Comparison of ENCODE assay signal across 8 cellular contexts in the genomic region with DNA sequence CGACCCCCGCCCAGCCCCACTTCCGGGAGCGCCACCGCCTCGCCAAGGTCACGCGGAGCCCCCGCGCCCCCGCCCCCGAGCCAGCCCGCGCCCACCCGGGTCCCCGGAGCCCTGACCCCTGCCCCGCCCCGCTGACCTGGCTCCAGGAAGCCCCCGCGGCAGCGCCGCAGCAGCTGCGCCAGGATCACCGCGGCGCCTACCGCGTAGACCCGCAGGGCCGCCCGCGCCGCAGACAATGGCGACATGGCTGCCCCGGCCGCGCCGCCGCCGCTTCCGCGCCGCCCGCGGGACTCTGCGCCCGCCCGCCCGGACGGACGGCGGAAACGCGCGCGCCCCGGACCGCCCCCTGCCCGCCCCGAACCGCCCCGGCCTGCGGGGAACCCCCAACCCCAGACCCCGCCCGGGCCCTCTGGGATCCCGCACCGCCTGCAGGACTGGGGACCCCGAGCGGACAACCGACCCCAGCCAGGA. TPM values are rescaled to one million over a fixed set of nuclear protein-coding genes. Genes with fewer than 3 reads are reported as not detected.
DNase-seq lines count a peak whose midpoint lies in the region; ATAC-seq, FAIRE-seq and TF ChIP-seq lines count a peak whose summit lies in the region.

A gene with protein sequence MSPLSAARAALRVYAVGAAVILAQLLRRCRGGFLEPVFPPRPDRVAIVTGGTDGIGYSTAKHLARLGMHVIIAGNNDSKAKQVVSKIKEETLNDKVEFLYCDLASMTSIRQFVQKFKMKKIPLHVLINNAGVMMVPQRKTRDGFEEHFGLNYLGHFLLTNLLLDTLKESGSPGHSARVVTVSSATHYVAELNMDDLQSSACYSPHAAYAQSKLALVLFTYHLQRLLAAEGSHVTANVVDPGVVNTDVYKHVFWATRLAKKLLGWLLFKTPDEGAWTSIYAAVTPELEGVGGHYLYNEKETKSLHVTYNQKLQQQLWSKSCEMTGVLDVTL (minus strand): TSS at position 296 of the 471 bp plus-strand sequence. CDS start 51 bp downstream, at position 245.
Gene ZBED1, minus strand, starts transcription at position 296 of the 471 bp plus-strand sequence. CDS start 10,257 bp downstream, outside the sequence.

- TF ChIP-seq EP300 in HepG2 (IDR thresholded peaks at IDR 0.05; ENCODE audit: low read depth in 2 of 2, low read length in 2 of 2) = no peak
- no peak for TF ChIP-seq EP300 in HepG2 (CRISPR knock-in tag; IDR thresholded peaks at IDR 0.05; ENCODE audit: borderline replicate concordance)

- H3K36me3 ChIP-seq in HepG2 (replicated peaks in 1 of 2; ENCODE audit: control insufficient read depth in 1 of 2, insufficient read depth in 2 of 2, low read length in 2 of 2) = peaks cover 0 to under 1% of the 10 kb centered on the region in 2 experiments; a peak in 1 of 5 replicates

- peaks cover 51% of the 10 kb centered on the region for H3K4me1 ChIP-seq in HepG2 (ENCODE audit: insufficient read depth, low read length)

- peak within 1 kb of the TSS; percentile 89 for H3K9ac ChIP-seq in HepG2 (ENCODE audit: insufficient read depth, low read depth, low read length)

- no peak within 1 kb of the TSS for H2AFZ ChIP-seq in HepG2 (ENCODE audit: low read length)

- ATAC-seq in HG02943 (IDR thresholded peaks at IDR 0.05; ENCODE audit: low read depth, unreplicated experiment) = peak; percentile 66
- ATAC-seq in HepG2 = peak; percentile 21

- BruUV-seq in HepG2 (replicated peaks; lab: Mats Ljungman, UMichigan) = no TSS peak

- H4K20me1 ChIP-seq in HepG2 (ENCODE audit: insufficient read depth, low read length) = no peaks in the 10 kb centered on the region

- H3K79me2 ChIP-seq in HepG2 (ENCODE audit: insufficient read depth, low read length) = peaks cover 37% of the 10 kb centered on the region

- peak within 1 kb of the TSS; percentile 92 for H3K27ac ChIP-seq in HepG2 (ENCODE audit: extremely low read length, insufficient read depth, low read length)

- no peak for FAIRE-seq in HepG2 (lab: Jason Lieb, UNC)

- H3K4me2 ChIP-seq in HepG2 (ENCODE audit: low read depth, low read length) = peak within 1 kb of the TSS; percentile 87

- no peaks in the 10 kb centered on the region for H3K9me3 ChIP-seq in HepG2 (ENCODE audit: low read length)

- TF ChIP-seq RAD21 in HepG2 (CRISPR knock-in tag; IDR thresholded peaks at IDR 0.05) = no peak

- WGBS in HepG2 (ENCODE audit: low lambda C conversion rate) = no CpG with 5 or more reads among the region's 70 CpGs

- DNase-seq in GM13977 (ENCODE audit: low spot score) = peak; percentile 93
- peak; percentile 42 for DNase-seq in central memory CD4-positive, alpha-beta T cell
- DNase-seq in HepG2 (ENCODE audit: low spot score) = no peak
- DNase-seq in stimulated activated CD8-positive, alpha-beta memory T cell treated with anti-CD3 and anti-CD28 coated beads, Interleukin-15, amount 100 ng/mL, for 24 hours (ENCODE audit: low read depth) = peak; percentile 34
- DNase-seq in amniotic stem cell (lab: John Stamatoyannopoulos, UW) = no peak
- DNase-seq in foreskin melanocyte = no peak

- intact Hi-C loops in T-helper 1 cell treated with Interleukin-12 subunit alpha and Interleukin-12 subunit beta and Interleukin-4 antibody, amounts not matched to agents 30 ng/mL and 1 ng/mL, for 36 hours (cut with micrococcal nuclease) = loop anchor here (1.0 to 5.0 kb wide), 3 partner anchors 109 to 1047 kb away; partner anchors contain the start of gene CD99
- intact Hi-C loops in HepG2 (cut with micrococcal nuclease; ENCODE audit: unreplicated experiment) = no loop called here

- peak in 1 of 2 experiments; percentile 34; a peak in 1 of 4 replicates for TF ChIP-seq POLR2A in HepG2 (IDR thresholded peaks at IDR 0.05; ENCODE audit: insufficient read depth in 1 of 2, low read depth in 2 of 2, low read length in 2 of 2)

- peak within 1 kb of the TSS; percentile 87 to 99 (median 91) for H3K4me3 ChIP-seq in HepG2 (replicated peaks in 1 of 3; ENCODE audit: insufficient read depth in 1 of 3, low read depth in 2 of 3, low read length in 3 of 3)

- TF ChIP-seq CTCF in GM13977 (IDR thresholded peaks at IDR 0.05; ENCODE audit: extremely low read depth, insufficient read depth, missing control alignments) = no peak
- TF ChIP-seq CTCF in HepG2 (CRISPR knock-in tag; IDR thresholded peaks at IDR 0.05) = no peak

- POLR2A ChIA-PET in HepG2 (lab: Yijun Ruan, JAX) = no interaction called here

- in situ Hi-C loops in GM13977 (cut with MboI; ENCODE audit: low pct_unique_long_range_greater_than_20kb, low sequenced_read_pairs, unreplicated experiment) = no loop called here
- in situ Hi-C loops in HepG2 (cut with HindIII; ENCODE audit: extremely low pct_ligation_motif_present, low pct_unique_long_range_greater_than_20kb) = no loop called here

- H3K27me3 ChIP-seq in HepG2 (ENCODE audit: control insufficient read depth in 1 of 2, insufficient read depth in 2 of 2, low read length in 2 of 2) = no peaks in the 10 kb centered on the region; a peak in 1 of 5 replicates

- CTCF ChIA-PET in HepG2 (lab: Yijun Ruan, JAX; ENCODE audit: low intra/inter-chr PET ratio, low total read pairs) = no interaction called here

TF ChIP-seq in HepG2, 621 proteins besides CTCF, POLR2A, EP300 and RAD21 (continues in another document):
- TF ChIP-seq, protein P1, sequence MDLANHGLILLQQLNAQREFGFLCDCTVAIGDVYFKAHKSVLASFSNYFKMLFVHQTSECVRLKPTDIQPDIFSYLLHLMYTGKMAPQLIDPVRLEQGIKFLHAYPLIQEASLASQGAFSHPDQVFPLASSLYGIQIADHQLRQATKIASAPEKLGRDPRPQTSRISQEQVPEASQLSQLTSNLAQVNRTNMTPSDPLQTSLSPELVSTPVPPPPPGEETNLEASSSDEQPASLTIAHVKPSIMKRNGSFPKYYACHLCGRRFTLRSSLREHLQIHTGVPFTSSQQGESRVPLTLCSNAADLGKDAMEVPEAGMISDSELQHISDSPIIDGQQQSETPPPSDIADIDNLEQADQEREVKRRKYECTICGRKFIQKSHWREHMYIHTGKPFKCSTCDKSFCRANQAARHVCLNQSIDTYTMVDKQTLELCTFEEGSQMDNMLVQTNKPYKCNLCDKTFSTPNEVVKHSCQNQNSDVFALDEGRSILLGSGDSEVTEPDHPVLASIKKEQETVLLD (CRISPR knock-in tag; IDR thresholded peaks at IDR 0.05; ENCODE audit: low read depth) = peak; percentile 54; the same call in 1 of the 2 replicates

RNA-seq across cellular contexts. Expression of the first gene that starts in this region (rescaled TPM):
- 20.0 and 21.1 TPM in 2 replicates for total RNA-seq in T-helper 1 cell treated with Interleukin-12 subunit alpha and Interleukin-12 subunit beta and Interleukin-4 antibody, amounts not matched to agents 30 ng/mL and 1 ng/mL, for 36 hours
- 11.4 and 15.5 TPM in 2 replicates for total RNA-seq in HepG2 (2016; rRNA removed; fragmentation: Illumina TruSeq; extraction: Trizol)
- 17.0 and 17.1 TPM in 2 replicates for total RNA-seq in HepG2 (2016; cell fraction: cytosol; rRNA removed; fragmentation: Illumina TruSeq; extraction: Trizol; ENCODE audit: low read depth)
- total RNA-seq in HepG2 (2016; cell fraction: insoluble cytoplasmic fraction; rRNA removed; fragmentation: Illumina TruSeq; extraction: Trizol) = 12.0 and 16.4 TPM in 2 replicates
- total RNA-seq in HepG2 (2016; cell fraction: membrane; rRNA removed; fragmentation: Illumina TruSeq; extraction: Trizol) = 20.4 and 22.0 TPM in 2 replicates
- 10.0 and 12.2 TPM in 2 replicates for total RNA-seq in HepG2 (2016; cell fraction: nucleus; rRNA removed; fragmentation: Illumina TruSeq; extraction: Trizol)
- 24.3 and 28.9 TPM in 2 replicates for polyA plus RNA-seq in HepG2 (2011; rRNA removed)
- polyA plus RNA-seq in HepG2 (2011; cell fraction: cytosol; rRNA removed) = 43.6 and 44.6 TPM in 2 replicates
- 19.8 and 21.8 TPM in 2 replicates for polyA plus RNA-seq in HepG2 (2011; cell fraction: nucleus; rRNA removed)
- 27.9 and 45.4 TPM in 2 replicates for polyA plus RNA-seq in HepG2 (2012)
- 32.7 and 33.4 TPM in 2 replicates for polyA plus RNA-seq in HepG2 (2016; cell fraction: cytosol; fragmentation: Illumina TruSeq; extraction: Trizol; ENCODE audit: low read depth)
- polyA plus RNA-seq in HepG2 (2016; cell fraction: insoluble cytoplasmic fraction; fragmentation: Illumina TruSeq; extraction: Trizol; ENCODE audit: low read depth) = 17.5 and 19.2 TPM in 2 replicates
- 32.3 and 33.0 TPM in 2 replicates for polyA plus RNA-seq in HepG2 (2016; cell fraction: membrane; fragmentation: Illumina TruSeq; extraction: Trizol; ENCODE audit: low read depth)
- 15.6 and 21.5 TPM in 2 replicates for polyA plus RNA-seq in HepG2 (2016; cell fraction: nucleus; fragmentation: Illumina TruSeq; extraction: Trizol; ENCODE audit: insufficient read depth, low read depth)
- 43.4 and 47.9 TPM in 2 replicates for polyA minus RNA-seq in HepG2 (2011; rRNA and poly(A)+ RNA removed; ENCODE audit: low replicate concordance)
- polyA minus RNA-seq in HepG2 (2011; cell fraction: cytosol; rRNA and poly(A)+ RNA removed) = 18.8 and 19.4 TPM in 2 replicates
- polyA minus RNA-seq in HepG2 (2011; cell fraction: nucleus; rRNA and poly(A)+ RNA removed) = 16.5 and 19.1 TPM in 2 replicates

RNA-seq across cellular contexts. Expression of gene ZBED1, which starts in this region (rescaled TPM):
- total RNA-seq in T-helper 1 cell treated with Interleukin-12 subunit alpha and Interleukin-12 subunit beta and Interleukin-4 antibody, amounts not matched to agents 30 ng/mL and 1 ng/mL, for 36 hours = 42.0 and 45.2 TPM in 2 replicates
- 28.9 and 29.8 TPM in 2 replicates for total RNA-seq in HepG2 (2016; rRNA removed; fragmentation: Illumina TruSeq; extraction: Trizol)
- 4.7 and 6.3 TPM in 2 replicates for total RNA-seq in HepG2 (2016; cell fraction: cytosol; rRNA removed; fragmentation: Illumina TruSeq; extraction: Trizol; ENCODE audit: low read depth)
- 24.4 and 29.9 TPM in 2 replicates for total RNA-seq in HepG2 (2016; cell fraction: insoluble cytoplasmic fraction; rRNA removed; fragmentation: Illumina TruSeq; extraction: Trizol)
- 21.5 and 24.7 TPM in 2 replicates for total RNA-seq in HepG2 (2016; cell fraction: membrane; rRNA removed; fragmentation: Illumina TruSeq; extraction: Trizol)
- 14.1 and 17.2 TPM in 2 replicates for total RNA-seq in HepG2 (2016; cell fraction: nucleus; rRNA removed; fragmentation: Illumina TruSeq; extraction: Trizol)
- 20.0 and 24.1 TPM in 2 replicates for polyA plus RNA-seq in HepG2 (2011; rRNA removed)
- 17.2 and 25.9 TPM in 2 replicates for polyA plus RNA-seq in HepG2 (2011; cell fraction: cytosol; rRNA removed)
- 15.2 and 18.2 TPM in 2 replicates for polyA plus RNA-seq in HepG2 (2011; cell fraction: nucleus; rRNA removed)
- polyA plus RNA-seq in HepG2 (2012) = 18.2 TPM in 2 replicates
- 3.0 and 3.2 TPM in 2 replicates for polyA plus RNA-seq in HepG2 (2016; cell fraction: cytosol; fragmentation: Illumina TruSeq; extraction: Trizol; ENCODE audit: low read depth)
- 25.3 and 26.7 TPM in 2 replicates for polyA plus RNA-seq in HepG2 (2016; cell fraction: insoluble cytoplasmic fraction; fragmentation: Illumina TruSeq; extraction: Trizol; ENCODE audit: low read depth)
- 10.1 and 11.7 TPM in 2 replicates for polyA plus RNA-seq in HepG2 (2016; cell fraction: membrane; fragmentation: Illumina TruSeq; extraction: Trizol; ENCODE audit: low read depth)
- polyA plus RNA-seq in HepG2 (2016; cell fraction: nucleus; fragmentation: Illumina TruSeq; extraction: Trizol; ENCODE audit: insufficient read depth, low read depth) = 17.2 and 17.7 TPM in 2 replicates
- polyA minus RNA-seq in HepG2 (2011; rRNA and poly(A)+ RNA removed; ENCODE audit: low replicate concordance) = 51.4 and 60.3 TPM in 2 replicates
- 25.4 and 30.2 TPM in 2 replicates for polyA minus RNA-seq in HepG2 (2011; cell fraction: cytosol; rRNA and poly(A)+ RNA removed)
- 10.9 and 13.4 TPM in 2 replicates for polyA minus RNA-seq in HepG2 (2011; cell fraction: nucleus; rRNA and poly(A)+ RNA removed)

Comparison
In these comparisons a context has a peak if more than half of its experiments do, and no peak if none do; other contexts are left out.
1. DNase-seq: peak in GM13977 (single experiment), central memory CD4-positive, alpha-beta T cell (single experiment) and stimulated activated CD8-positive, alpha-beta memory T cell treated with anti-CD3 and anti-CD28 coated beads, Interleukin-15, amount 100 ng/mL, for 24 hours (single experiment); none in HepG2 (single experiment), amniotic stem cell (single experiment) and foreskin melanocyte (single experiment).